ENCODE assay signal across 29 cellular contexts in genomic region chr6:88502391-88502790, GRCh38.
"Had no signal": no experiment of that assay in that cellular context is flagged by ENCODE, and none has a peak within 500 bp of the region (broad histone marks: within the 10 kb centered on the region; RNA-seq: fewer than 3 reads in every experiment).

No MANE protein-coding gene starts in this region.

- H3K4me3 Mint-ChIP-seq: immature natural killer cell; naive thymus-derived CD4-positive, alpha-beta T cell; natural killer cell treated with Interleukin-12 subunit alpha and Interleukin-12 subunit beta and Interleukin-15 and Interleukin-18, amount 100 ng/mL, for 72 hours; neural progenitor cell; stimulated activated effector memory CD8-positive, alpha-beta T cell treated with anti-CD3 and anti-CD28 coated beads, Interleukin-12 subunit alpha, Interleukin-12 subunit beta, amount 100 ng/mL, for 72 hours; stimulated activated naive CD8-positive, alpha-beta T cell treated with anti-CD3 and anti-CD28 coated beads, Interleukin-15, Interleukin-2, amounts not matched to agents 100 ng/mL and 50 ng/mL, for 24 hours had no signal

- FAIRE-seq: islet of Langerhans, kidney, urothelium cell line had no signal

- H3K4me3 ChIP-seq: left ventricle myocardium inferior, lung, mucosa of descending colon, neural progenitor cell, right atrium auricular region, right lobe of liver, skin epidermis, suprapubic skin, thoracic aorta, tibial artery, upper lobe of right lung had no signal

- H3K9me3 ChIP-seq: mucosa of descending colon, neutrophil, right lobe of liver, suprapubic skin had no signal

- H3K9me3 Mint-ChIP-seq: natural killer cell treated with Interleukin-12 subunit alpha and Interleukin-12 subunit beta and Interleukin-15 and Interleukin-18, amount 100 ng/mL, for 72 hours; stimulated activated effector memory CD8-positive, alpha-beta T cell treated with anti-CD3 and anti-CD28 coated beads, Interleukin-12 subunit alpha, Interleukin-12 subunit beta, amount 100 ng/mL, for 72 hours; stimulated activated naive CD8-positive, alpha-beta T cell treated with anti-CD3 and anti-CD28 coated beads, Interleukin-15, Interleukin-2, amounts not matched to agents 100 ng/mL and 50 ng/mL, for 24 hours had no signal

- H3K4me1 ChIP-seq: left ventricle myocardium inferior, parathyroid adenoma, right atrium auricular region, right lobe of liver, suprapubic skin, tibial artery, upper lobe of right lung had no signal

- H3K27ac Mint-ChIP-seq: immature natural killer cell; naive thymus-derived CD4-positive, alpha-beta T cell; natural killer cell treated with Interleukin-12 subunit alpha and Interleukin-12 subunit beta and Interleukin-15 and Interleukin-18, amount 100 ng/mL, for 72 hours; neural progenitor cell; progenitor cell of endocrine pancreas; stimulated activated effector memory CD8-positive, alpha-beta T cell treated with anti-CD3 and anti-CD28 coated beads, Interleukin-12 subunit alpha, Interleukin-12 subunit beta, amount 100 ng/mL, for 72 hours; stimulated activated naive CD8-positive, alpha-beta T cell treated with anti-CD3 and anti-CD28 coated beads, Interleukin-15, Interleukin-2, amounts not matched to agents 100 ng/mL and 50 ng/mL, for 24 hours had no signal

- H3K27me3 ChIP-seq: neural progenitor cell, neutrophil, right atrium auricular region, right lobe of liver, suprapubic skin, tibial artery, upper lobe of right lung had no signal

- H3K27ac ChIP-seq: left ventricle myocardium inferior, neural progenitor cell, neutrophil, parathyroid adenoma, right atrium auricular region, right lobe of liver, skin epidermis, suprapubic skin, thoracic aorta, tibial artery, upper lobe of right lung had no signal

- H3K4me1 Mint-ChIP-seq: immature natural killer cell; naive thymus-derived CD4-positive, alpha-beta T cell; stimulated activated effector memory CD8-positive, alpha-beta T cell treated with anti-CD3 and anti-CD28 coated beads, Interleukin-12 subunit alpha, Interleukin-12 subunit beta, amount 100 ng/mL, for 72 hours had no signal

- DNase-seq: hypothalamus; immature natural killer cell; kidney; left ventricle myocardium inferior; mesendoderm; midbrain; mucosa of descending colon; naive thymus-derived CD4-positive, alpha-beta T cell; occipital lobe; right lobe of liver; stimulated activated CD4-positive, alpha-beta T cell treated with anti-CD3 and anti-CD28 coated beads, Interleukin-12 subunit alpha, Interleukin-12 subunit beta, amount 100 ng/mL, for 4 hours; stimulated activated CD4-positive, alpha-beta T cell treated with anti-CD3 and anti-CD28 coated beads, Interleukin-4, amount 100 ng/mL, for 24 hours; stimulated activated naive CD4-positive, alpha-beta T cell; tibial artery; upper lobe of right lung had no signal

- H3K36me3 Mint-ChIP-seq: immature natural killer cell; naive thymus-derived CD4-positive, alpha-beta T cell; natural killer cell treated with Interleukin-12 subunit alpha and Interleukin-12 subunit beta and Interleukin-15 and Interleukin-18, amount 100 ng/mL, for 72 hours; neural progenitor cell; stimulated activated effector memory CD8-positive, alpha-beta T cell treated with anti-CD3 and anti-CD28 coated beads, Interleukin-12 subunit alpha, Interleukin-12 subunit beta, amount 100 ng/mL, for 72 hours had no signal

- H3K27me3 Mint-ChIP-seq: progenitor cell of endocrine pancreas; stimulated activated naive CD8-positive, alpha-beta T cell treated with anti-CD3 and anti-CD28 coated beads, Interleukin-15, Interleukin-2, amounts not matched to agents 100 ng/mL and 50 ng/mL, for 24 hours had no signal

- H3K36me3 ChIP-seq: left ventricle myocardium inferior, neural progenitor cell, neutrophil, right atrium auricular region, right lobe of liver, suprapubic skin, thoracic aorta, tibial artery, upper lobe of right lung had no signal
